In the genomic region with DNA sequence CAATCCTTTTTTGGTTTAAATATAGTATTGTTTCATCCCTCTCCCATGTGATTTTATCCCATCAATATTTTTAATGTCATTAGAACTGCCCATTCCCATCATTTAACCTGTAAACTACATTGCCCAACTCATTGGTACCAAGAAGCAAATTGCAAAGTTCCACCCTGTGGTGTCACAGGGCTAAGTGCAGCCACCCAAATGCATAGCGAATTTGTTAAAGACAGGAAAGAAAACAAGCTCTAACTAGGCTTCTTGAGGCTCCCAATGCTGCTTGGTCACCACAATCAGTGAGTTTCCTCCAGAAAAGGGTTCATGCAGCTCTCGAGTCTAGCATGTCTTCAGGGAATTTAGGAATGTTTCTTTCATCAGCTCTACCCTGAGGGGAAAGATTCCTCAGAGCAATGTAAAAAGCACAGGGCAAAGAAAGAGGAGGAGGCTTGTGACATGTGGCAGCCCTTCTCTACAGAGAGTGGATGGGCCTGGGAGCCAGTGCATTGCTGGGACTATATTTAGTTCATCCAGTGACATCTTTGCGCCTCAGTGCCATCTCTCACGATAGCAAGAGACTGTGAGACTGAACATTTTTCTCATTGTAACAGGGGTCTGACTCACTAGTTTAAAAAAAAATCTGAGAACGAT, we compare ENCODE assay signal across 9 cellular contexts. TPM values are rescaled to one million over a fixed set of nuclear protein-coding genes. Genes with fewer than 3 reads are reported as not detected.
DNase-seq lines count a peak whose midpoint lies in the region; ATAC-seq and TF ChIP-seq lines count a peak whose summit lies in the region.
"Had no signal": no experiment of that assay in that cellular context is flagged by ENCODE, and none has a peak within 500 bp of the region (broad histone marks: within the 10 kb centered on the region; RNA-seq: fewer than 3 reads in every experiment).

No MANE protein-coding gene starts in this region.

- H3K4me3 Mint-ChIP-seq in activated CD4-positive, alpha-beta T cell treated with anti-CD3 and anti-CD28 coated beads, Interleukin-2, amount 10 ng/mL, durations not matched to agents 24 days and 14 days = peak overlapping the region; percentile 65

- H3K9me3 ChIP-seq in thoracic aorta = no peaks in the 10 kb centered on the region

- H3K27ac Mint-ChIP-seq in activated CD4-positive, alpha-beta T cell treated with anti-CD3 and anti-CD28 coated beads, Interleukin-2, amount 10 ng/mL, durations not matched to agents 24 days and 14 days = peak overlapping the region; percentile 72

- H3K4me1 Mint-ChIP-seq in activated CD4-positive, alpha-beta T cell treated with anti-CD3 and anti-CD28 coated beads, Interleukin-2, amount 10 ng/mL, durations not matched to agents 24 days and 14 days = peaks cover 18% of the 10 kb centered on the region

- DNase-seq in activated CD4-positive, alpha-beta T cell treated with anti-CD3 and anti-CD28 coated beads, Interleukin-2, amount 10 ng/mL, durations not matched to agents 24 days and 14 days = peak; percentile 45
- no peak for DNase-seq in activated CD4-positive, alpha-beta T cell treated with anti-CD3 and anti-CD28 coated beads, Interleukin-2, amount 50 U/mL, for 4 hours
- DNase-seq in LHCN-M2 (ENCODE audit: low read depth) (peak; percentile 98), fibroblast of the aortic adventitia (ENCODE audit: low read depth) (peak; percentile 90), thoracic aorta (ENCODE audit: low spot score) (no peak), medulla oblongata (ENCODE audit: extremely low spot score) (no peak), ureter (ENCODE audit: low spot score) (no peak)

- no peak overlapping the region for H3K4me3 ChIP-seq in fibroblast of the aortic adventitia (ENCODE audit: low read depth, low read length)
- peak overlapping the region; percentile 42 for H3K4me3 ChIP-seq in thoracic aorta

- H3K36me3 Mint-ChIP-seq in activated CD4-positive, alpha-beta T cell treated with anti-CD3 and anti-CD28 coated beads, Interleukin-2, amount 10 ng/mL, durations not matched to agents 24 days and 14 days (ENCODE audit: low read depth) = no peaks in the 10 kb centered on the region

- ATAC-seq in thoracic aorta (ENCODE audit: insufficient number of reproducible peaks, low FRiP score, low read depth) (peak; percentile 80), HG03520 (IDR thresholded peaks at IDR 0.05; ENCODE audit: unreplicated experiment) (no peak)

- peak overlapping the region; percentile 70 to 75 for H3K27ac ChIP-seq in thoracic aorta
- H3K27ac ChIP-seq: C4-2B had no signal

- no peaks in the 10 kb centered on the region for H3K27me3 Mint-ChIP-seq in activated CD4-positive, alpha-beta T cell treated with anti-CD3 and anti-CD28 coated beads, Interleukin-2, amount 10 ng/mL, durations not matched to agents 24 days and 14 days

- intact Hi-C loops in activated CD4-positive, alpha-beta T cell treated with anti-CD3 and anti-CD28 coated beads, Interleukin-2, amount 10 ng/mL, durations not matched to agents 24 days and 14 days (cut with micrococcal nuclease) = no loop called here

- H3K27me3 ChIP-seq in thoracic aorta (replicated peaks; ENCODE audit: insufficient read depth) = no peaks in the 10 kb centered on the region

- peaks cover 0 to 38% of the 10 kb centered on the region in 2 donors for H3K4me1 ChIP-seq in thoracic aorta (ENCODE audit: control insufficient read depth in 1 of 2, low read depth in 2 of 2)

- no peak for TF ChIP-seq CTCF in fibroblast of the aortic adventitia (IDR thresholded peaks at IDR 0.05; ENCODE audit: insufficient read depth, low read length)
- TF ChIP-seq CTCF in thoracic aorta (IDR thresholded peaks at IDR 0.05) = no peak

- H3K9me3 Mint-ChIP-seq in activated CD4-positive, alpha-beta T cell treated with anti-CD3 and anti-CD28 coated beads, Interleukin-2, amount 10 ng/mL, durations not matched to agents 24 days and 14 days = no peaks in the 10 kb centered on the region

- no peaks in the 10 kb centered on the region for H3K36me3 ChIP-seq in thoracic aorta

RNA-seq across cellular contexts. Expression of a gene that starts 58.1 kb away (rescaled TPM):
- total RNA-seq in activated CD4-positive, alpha-beta T cell treated with anti-CD3 and anti-CD28 coated beads, Interleukin-2, amount 10 ng/mL, durations not matched to agents 24 days and 14 days = 0.12 and 0.17 TPM in 2 replicates
- total RNA-seq in LHCN-M2 (2014; rRNA removed) (1,409 and 1,463 TPM in 2 replicates), fibroblast of the aortic adventitia (ENCODE audit: low replicate concordance) (154 and 598 TPM in 2 replicates), thoracic aorta (100 to 1,000 TPM; 194 to 210 TPM), ureter (127 TPM)
- polyA plus RNA-seq in LHCN-M2 (2012) = 1,281 TPM

Comparison
In these comparisons a context has a peak if more than half of its experiments do, and no peak if none do; other contexts are left out.
1. DNase-seq: peak in activated CD4-positive, alpha-beta T cell treated with anti-CD3 and anti-CD28 coated beads, Interleukin-2, amount 10 ng/mL, durations not matched to agents 24 days and 14 days (single experiment), LHCN-M2 (single experiment) and fibroblast of the aortic adventitia (single experiment); none in activated CD4-positive, alpha-beta T cell treated with anti-CD3 and anti-CD28 coated beads, Interleukin-2, amount 50 U/mL, for 4 hours (0 of 2), thoracic aorta (single experiment), medulla oblongata (single experiment) and ureter (single experiment).
2. RNA of a gene that starts 58.1 kb away (total RNA-seq): 1,409 to 1,463 TPM in LHCN-M2, 154 to 598 TPM in fibroblast of the aortic adventitia, 194 to 210 TPM in thoracic aorta and 127 TPM in ureter (single experiment); 0.12 to 0.17 TPM in activated CD4-positive, alpha-beta T cell treated with anti-CD3 and anti-CD28 coated beads, Interleukin-2, amount 10 ng/mL, durations not matched to agents 24 days and 14 days; every median in the first group is over 100 times any median in the second.